2 cellular contexts compared by ENCODE assay signal in the genomic region with DNA sequence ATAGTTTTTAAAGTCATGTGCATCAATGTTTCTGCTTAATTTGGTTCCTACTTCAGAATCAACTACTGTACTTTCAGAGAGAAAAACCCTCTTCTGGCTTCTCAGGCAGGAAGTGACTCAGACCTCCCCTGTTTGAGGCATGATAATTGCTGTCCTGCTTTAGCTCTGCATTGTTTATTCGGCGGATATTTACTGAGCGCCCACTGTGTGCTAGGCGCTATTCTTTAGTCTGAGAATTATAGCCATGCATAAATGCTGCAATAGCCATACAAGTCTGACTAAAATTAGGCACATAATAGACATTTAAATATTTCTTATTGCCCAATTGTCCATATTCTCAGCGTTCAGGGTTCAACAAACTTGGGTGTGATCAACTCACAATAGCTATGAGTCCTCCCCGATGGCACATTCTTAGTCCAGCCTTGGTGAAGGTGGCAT.
TF ChIP-seq lines count a peak whose summit lies in the region.

No MANE protein-coding gene starts in this region.

TF ChIP-seq in GM23338, 12 proteins besides CTCF, POLR2A, EP300 and RAD21 (continued from another document):
- TF ChIP-seq, protein P1, sequence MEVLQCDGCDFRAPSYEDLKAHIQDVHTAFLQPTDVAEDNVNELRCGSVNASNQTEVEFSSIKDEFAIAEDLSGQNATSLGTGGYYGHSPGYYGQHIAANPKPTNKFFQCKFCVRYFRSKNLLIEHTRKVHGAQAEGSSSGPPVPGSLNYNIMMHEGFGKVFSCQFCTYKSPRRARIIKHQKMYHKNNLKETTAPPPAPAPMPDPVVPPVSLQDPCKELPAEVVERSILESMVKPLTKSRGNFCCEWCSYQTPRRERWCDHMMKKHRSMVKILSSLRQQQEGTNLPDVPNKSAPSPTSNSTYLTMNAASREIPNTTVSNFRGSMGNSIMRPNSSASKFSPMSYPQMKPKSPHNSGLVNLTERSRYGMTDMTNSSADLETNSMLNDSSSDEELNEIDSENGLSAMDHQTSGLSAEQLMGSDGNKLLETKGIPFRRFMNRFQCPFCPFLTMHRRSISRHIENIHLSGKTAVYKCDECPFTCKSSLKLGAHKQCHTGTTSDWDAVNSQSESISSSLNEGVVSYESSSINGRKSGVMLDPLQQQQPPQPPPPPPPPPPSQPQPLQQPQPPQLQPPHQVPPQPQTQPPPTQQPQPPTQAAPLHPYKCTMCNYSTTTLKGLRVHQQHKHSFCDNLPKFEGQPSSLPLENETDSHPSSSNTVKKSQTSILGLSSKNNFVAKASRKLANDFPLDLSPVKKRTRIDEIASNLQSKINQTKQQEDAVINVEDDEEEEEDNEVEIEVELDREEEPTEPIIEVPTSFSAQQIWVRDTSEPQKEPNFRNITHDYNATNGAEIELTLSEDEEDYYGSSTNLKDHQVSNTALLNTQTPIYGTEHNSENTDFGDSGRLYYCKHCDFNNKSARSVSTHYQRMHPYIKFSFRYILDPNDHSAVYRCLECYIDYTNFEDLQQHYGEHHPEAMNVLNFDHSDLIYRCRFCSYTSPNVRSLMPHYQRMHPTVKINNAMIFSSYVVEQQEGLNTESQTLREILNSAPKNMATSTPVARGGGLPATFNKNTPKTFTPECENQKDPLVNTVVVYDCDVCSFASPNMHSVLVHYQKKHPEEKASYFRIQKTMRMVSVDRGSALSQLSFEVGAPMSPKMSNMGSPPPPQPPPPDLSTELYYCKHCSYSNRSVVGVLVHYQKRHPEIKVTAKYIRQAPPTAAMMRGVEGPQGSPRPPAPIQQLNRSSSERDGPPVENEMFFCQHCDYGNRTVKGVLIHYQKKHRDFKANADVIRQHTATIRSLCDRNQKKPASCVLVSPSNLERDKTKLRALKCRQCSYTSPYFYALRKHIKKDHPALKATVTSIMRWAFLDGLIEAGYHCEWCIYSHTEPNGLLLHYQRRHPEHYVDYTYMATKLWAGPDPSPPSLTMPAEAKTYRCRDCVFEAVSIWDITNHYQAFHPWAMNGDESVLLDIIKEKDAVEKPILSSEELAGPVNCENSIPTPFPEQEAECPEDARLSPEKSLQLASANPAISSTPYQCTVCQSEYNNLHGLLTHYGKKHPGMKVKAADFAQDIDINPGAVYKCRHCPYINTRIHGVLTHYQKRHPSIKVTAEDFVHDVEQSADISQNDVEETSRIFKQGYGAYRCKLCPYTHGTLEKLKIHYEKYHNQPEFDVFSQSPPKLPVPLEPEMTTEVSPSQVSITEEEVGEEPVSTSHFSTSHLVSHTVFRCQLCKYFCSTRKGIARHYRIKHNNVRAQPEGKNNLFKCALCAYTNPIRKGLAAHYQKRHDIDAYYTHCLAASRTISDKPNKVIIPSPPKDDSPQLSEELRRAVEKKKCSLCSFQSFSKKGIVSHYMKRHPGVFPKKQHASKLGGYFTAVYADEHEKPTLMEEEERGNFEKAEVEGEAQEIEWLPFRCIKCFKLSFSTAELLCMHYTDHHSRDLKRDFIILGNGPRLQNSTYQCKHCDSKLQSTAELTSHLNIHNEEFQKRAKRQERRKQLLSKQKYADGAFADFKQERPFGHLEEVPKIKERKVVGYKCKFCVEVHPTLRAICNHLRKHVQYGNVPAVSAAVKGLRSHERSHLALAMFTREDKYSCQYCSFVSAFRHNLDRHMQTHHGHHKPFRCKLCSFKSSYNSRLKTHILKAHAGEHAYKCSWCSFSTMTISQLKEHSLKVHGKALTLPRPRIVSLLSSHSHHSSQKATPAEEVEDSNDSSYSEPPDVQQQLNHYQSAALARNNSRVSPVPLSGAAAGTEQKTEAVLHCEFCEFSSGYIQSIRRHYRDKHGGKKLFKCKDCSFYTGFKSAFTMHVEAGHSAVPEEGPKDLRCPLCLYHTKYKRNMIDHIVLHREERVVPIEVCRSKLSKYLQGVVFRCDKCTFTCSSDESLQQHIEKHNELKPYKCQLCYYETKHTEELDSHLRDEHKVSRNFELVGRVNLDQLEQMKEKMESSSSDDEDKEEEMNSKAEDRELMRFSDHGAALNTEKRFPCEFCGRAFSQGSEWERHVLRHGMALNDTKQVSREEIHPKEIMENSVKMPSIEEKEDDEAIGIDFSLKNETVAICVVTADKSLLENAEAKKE (CRISPR knock-in tag; IDR thresholded peaks at IDR 0.05) = no peak
- TF ChIP-seq EZH2phosphoT487 (IDR thresholded peaks at IDR 0.05; ENCODE audit: unreplicated experiment) (no peak), JUNB (IDR thresholded peaks at IDR 0.05; ENCODE audit: unreplicated experiment) (no peak), ZNF114 (CRISPR knock-in tag; IDR thresholded peaks at IDR 0.05) (no peak), REST (IDR thresholded peaks at IDR 0.05; ENCODE audit: unreplicated experiment) (no peak), POLR2AphosphoS5 (IDR thresholded peaks at IDR 0.05; ENCODE audit: low read depth) (no peak)
- TF ChIP-seq, protein P2, sequence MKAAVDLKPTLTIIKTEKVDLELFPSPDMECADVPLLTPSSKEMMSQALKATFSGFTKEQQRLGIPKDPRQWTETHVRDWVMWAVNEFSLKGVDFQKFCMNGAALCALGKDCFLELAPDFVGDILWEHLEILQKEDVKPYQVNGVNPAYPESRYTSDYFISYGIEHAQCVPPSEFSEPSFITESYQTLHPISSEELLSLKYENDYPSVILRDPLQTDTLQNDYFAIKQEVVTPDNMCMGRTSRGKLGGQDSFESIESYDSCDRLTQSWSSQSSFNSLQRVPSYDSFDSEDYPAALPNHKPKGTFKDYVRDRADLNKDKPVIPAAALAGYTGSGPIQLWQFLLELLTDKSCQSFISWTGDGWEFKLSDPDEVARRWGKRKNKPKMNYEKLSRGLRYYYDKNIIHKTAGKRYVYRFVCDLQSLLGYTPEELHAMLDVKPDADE (IDR thresholded peaks at IDR 0.05) = no peak

TF ChIP-seq in PFSK-1, 5 proteins besides CTCF, POLR2A, EP300 and RAD21:
- no peak for TF ChIP-seq REST (IDR thresholded peaks at IDR 0.05; ENCODE audit: insufficient read depth in 1 of 2, low read depth in 2 of 2, low read length in 2 of 2)
- no peak for TF ChIP-seq TAF1 (IDR thresholded peaks at IDR 0.05; ENCODE audit: borderline replicate concordance, insufficient read depth, low read length)
- no peak for TF ChIP-seq POLR2AphosphoS5 (IDR thresholded peaks at IDR 0.05; ENCODE audit: low read depth, low read length)
- no peak for TF ChIP-seq SIN3A (IDR thresholded peaks at IDR 0.05; ENCODE audit: borderline replicate concordance, insufficient read depth, low read length)
- peak; percentile 63 for TF ChIP-seq FOXP2 (optimal IDR thresholded peaks at IDR 0.05; ENCODE audit: borderline replicate concordance, extremely low read depth, extremely low read length, insufficient read depth)
